In the genomic region with DNA sequence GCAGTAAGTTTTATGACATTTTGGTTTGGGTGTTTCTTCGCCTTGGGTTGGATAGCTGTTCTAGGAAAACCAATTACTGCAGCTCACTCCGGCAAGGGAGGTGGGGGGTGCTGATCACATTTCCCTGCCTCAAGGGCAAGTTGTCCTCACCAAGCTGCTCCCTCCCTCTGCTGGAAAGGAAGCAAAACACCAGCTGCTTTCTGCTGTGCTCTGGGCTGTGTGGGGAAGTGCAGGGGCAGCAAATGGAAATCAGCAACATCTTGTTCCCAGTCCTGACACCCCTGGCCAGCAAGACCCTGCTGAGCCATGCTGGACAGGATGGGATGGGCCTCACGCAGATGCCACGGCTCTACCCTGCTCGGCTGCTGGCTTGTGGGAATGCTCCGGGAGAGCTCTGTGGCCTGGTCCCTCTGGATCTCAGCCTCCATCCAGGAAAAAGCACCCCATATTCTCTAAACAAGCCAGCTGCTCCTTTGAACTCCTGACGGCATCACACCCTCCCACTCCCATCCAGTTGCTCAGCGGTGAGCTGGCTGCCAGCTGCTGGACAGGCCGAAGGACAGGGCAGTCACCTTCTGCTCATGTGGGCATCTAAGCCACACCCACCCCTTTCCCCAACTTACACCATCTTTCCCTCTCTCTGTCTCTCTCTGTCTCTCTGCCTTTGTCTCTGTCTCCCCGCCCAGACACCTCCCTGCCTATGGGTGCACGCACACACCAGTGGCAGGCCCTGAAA, we compare ENCODE assay signal across 9 cellular contexts. TPM values are rescaled to one million over a fixed set of nuclear protein-coding genes. Genes with fewer than 3 reads are reported as not detected.
DNase-seq lines count a peak whose midpoint lies in the region; ATAC-seq and TF ChIP-seq lines count a peak whose summit lies in the region.
"Had no signal": no experiment of that assay in that cellular context is flagged by ENCODE, and none has a peak within 500 bp of the region (broad histone marks: within the 10 kb centered on the region; RNA-seq: fewer than 3 reads in every experiment).

No MANE protein-coding gene starts in this region.

- DNase-seq in ELF-1 (ENCODE audit: low read depth, low spot score) (peak; percentile 92), NCI-H69 (lab: John Stamatoyannopoulos, UW) (peak; percentile 60), osteocyte (ENCODE audit: extremely low spot score, unreplicated experiment) (peak; percentile 86), middle frontal gyrus (ENCODE audit: extremely low spot score, low spot score) (no peak)
- DNase-seq in activated T-cell treated with anti-CD3 and anti-CD28 coated beads, Interleukin-2, amount 50 U/mL, for 4 hours: no peak
- DNase-seq: activated naive CD8-positive, alpha-beta T cell treated with anti-CD3 and anti-CD28 coated beads, Interleukin-2, amount 10 ng/mL, durations not matched to agents 7 days and 5 days had no signal

- H3K9me3 Mint-ChIP-seq in osteocyte (ENCODE audit: unreplicated experiment): no peaks in the 10 kb centered on the region
- H3K9me3 Mint-ChIP-seq in activated T-cell treated with anti-CD3 and anti-CD28 coated beads, Interleukin-2, amount 50 U/mL, for 4 hours: no peaks in the 10 kb centered on the region

- peaks cover 46% of the 10 kb centered on the region for H3K27me3 Mint-ChIP-seq in osteocyte (ENCODE audit: unreplicated experiment)
- H3K27me3 Mint-ChIP-seq in activated T-cell treated with anti-CD3 and anti-CD28 coated beads, Interleukin-2, amount 50 U/mL, for 4 hours (ENCODE audit: low read depth): peaks cover 74% of the 10 kb centered on the region

- no peaks in the 10 kb centered on the region for H3K36me3 Mint-ChIP-seq in osteocyte (ENCODE audit: unreplicated experiment)
- no peaks in the 10 kb centered on the region for H3K36me3 Mint-ChIP-seq in activated T-cell treated with anti-CD3 and anti-CD28 coated beads, Interleukin-2, amount 50 U/mL, for 4 hours (ENCODE audit: insufficient read depth)
- H3K36me3 Mint-ChIP-seq: activated naive CD8-positive, alpha-beta T cell treated with anti-CD3 and anti-CD28 coated beads, Interleukin-2, amount 10 ng/mL, durations not matched to agents 7 days and 5 days had no signal

- ATAC-seq in esophagus mucosa (peak; percentile 28), GM21528 (IDR thresholded peaks at IDR 0.05; ENCODE audit: low FRiP score, unreplicated experiment) (no peak), GM21825 (IDR thresholded peaks at IDR 0.05; ENCODE audit: unreplicated experiment) (no peak)
- ATAC-seq in activated T-cell treated with anti-CD3 and anti-CD28 coated beads, Interleukin-2, amount 50 U/mL, for 4 hours: no peak

- TF ChIP-seq CTCF in osteocyte (IDR thresholded peaks at IDR 0.05): peak; percentile 69

- no peak overlapping the region for H3K27ac Mint-ChIP-seq in osteocyte (ENCODE audit: unreplicated experiment)
- H3K27ac Mint-ChIP-seq: activated naive CD8-positive, alpha-beta T cell treated with anti-CD3 and anti-CD28 coated beads, Interleukin-2, amount 10 ng/mL, durations not matched to agents 7 days and 5 days had no signal

- no peak overlapping the region for H3K4me3 Mint-ChIP-seq in osteocyte (ENCODE audit: unreplicated experiment)
- no peak overlapping the region for H3K4me3 Mint-ChIP-seq in activated T-cell treated with anti-CD3 and anti-CD28 coated beads, Interleukin-2, amount 50 U/mL, for 4 hours
- H3K4me3 Mint-ChIP-seq: activated naive CD8-positive, alpha-beta T cell treated with anti-CD3 and anti-CD28 coated beads, Interleukin-2, amount 10 ng/mL, durations not matched to agents 7 days and 5 days had no signal

- peaks cover 17% of the 10 kb centered on the region for H3K4me1 Mint-ChIP-seq in osteocyte (ENCODE audit: unreplicated experiment)
- H3K4me1 Mint-ChIP-seq in activated T-cell treated with anti-CD3 and anti-CD28 coated beads, Interleukin-2, amount 50 U/mL, for 4 hours (ENCODE audit: low read depth): peaks cover 10% of the 10 kb centered on the region
- H3K4me1 Mint-ChIP-seq: activated naive CD8-positive, alpha-beta T cell treated with anti-CD3 and anti-CD28 coated beads, Interleukin-2, amount 10 ng/mL, durations not matched to agents 7 days and 5 days had no signal

RNA-seq across cellular contexts. Expression of a gene that starts 52.4 kb away (rescaled TPM):
- total RNA-seq in esophagus mucosa (253 TPM), osteocyte (214 and 229 TPM in 2 replicates)
- 100 to 1,000 TPM; 434 to 457 (median 451) TPM for total RNA-seq in activated T-cell treated with anti-CD3 and anti-CD28 coated beads, Interleukin-2, amount 50 U/mL, for 4 hours

Comparison
In these comparisons a context has a peak if more than half of its experiments do, and no peak if none do; other contexts are left out.
1. DNase-seq: peak in ELF-1 (single experiment), NCI-H69 (single experiment) and osteocyte (single experiment); none in activated T-cell treated with anti-CD3 and anti-CD28 coated beads, Interleukin-2, amount 50 U/mL, for 4 hours (single experiment) and middle frontal gyrus (single experiment).